ENCODE assay signal across 8 cellular contexts in the genomic region with DNA sequence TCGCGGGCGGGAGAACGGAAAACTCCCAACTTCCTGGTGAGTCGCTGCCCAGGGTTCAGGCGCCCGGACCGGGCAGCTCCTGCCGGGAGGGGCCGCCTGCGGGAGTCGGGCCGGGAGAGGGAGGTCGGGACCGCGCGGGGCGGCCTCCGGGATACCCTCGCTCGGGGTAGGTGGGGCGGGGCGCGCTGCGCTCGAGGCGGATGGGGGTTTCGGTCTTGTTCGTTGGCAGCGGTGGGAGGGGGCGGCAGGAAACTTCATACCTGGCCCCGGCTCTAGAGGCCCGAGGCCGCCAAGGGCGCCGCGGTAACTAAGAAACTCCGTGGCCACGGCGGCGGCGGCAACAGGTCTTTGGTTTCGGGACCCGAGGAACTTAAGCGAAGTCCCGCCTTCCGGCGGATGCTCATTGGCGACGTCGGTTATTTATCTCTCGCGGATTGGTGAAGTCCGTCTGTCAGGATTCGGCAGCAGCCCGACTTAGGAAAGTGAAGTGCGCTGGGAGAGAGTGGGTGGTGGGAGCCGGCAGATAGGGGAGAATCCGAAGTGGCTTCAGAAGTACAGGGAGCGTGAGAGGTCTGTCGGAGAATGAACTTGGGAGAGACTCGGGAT. TPM values are rescaled to one million over a fixed set of nuclear protein-coding genes. Genes with fewer than 3 reads are reported as not detected.
A peak's percentile ranks its signal among the peaks of the same experiment; 100 is the strongest.
DNase-seq lines count a peak whose midpoint lies in the region; ATAC-seq, FAIRE-seq and TF ChIP-seq lines count a peak whose summit lies in the region.

No MANE protein-coding gene starts in this region.

- TF ChIP-seq CTCF in WTC11 (IDR thresholded peaks at IDR 0.05) (no peak), bronchial epithelial cell (IDR thresholded peaks at IDR 0.05; ENCODE audit: insufficient read depth, low read length, severe bottlenecking) (no peak)

- in situ Hi-C loops in ACHN (cut with HindIII; ENCODE audit: low pct_ligation_motif_present, low pct_unique_long_range_greater_than_20kb, low sequenced_read_pairs), result no loop called here

- H3K4me3 ChIP-seq in bronchial epithelial cell (ENCODE audit: low read depth, low read length) (peak overlapping the region; percentile 78), small intestine (ENCODE audit: low read depth in 1 of 2, low read length in 2 of 2) (peak overlapping the region; percentile 94 to 99)

- ATAC-seq in GM18868 (IDR thresholded peaks at IDR 0.05; ENCODE audit: unreplicated experiment) (peak; percentile 40), HG03139 (IDR thresholded peaks at IDR 0.05; ENCODE audit: unreplicated experiment) (peak; percentile 40), WTC11 (peak; percentile 60)

- no peaks in the 10 kb centered on the region for H3K27me3 ChIP-seq in bronchial epithelial cell (ENCODE audit: control insufficient read depth, insufficient read depth, low read length)
- H3K27me3 ChIP-seq in small intestine (ENCODE audit: control insufficient read depth in 2 of 2, insufficient read depth in 2 of 2, low read length in 2 of 2), result no peaks in the 10 kb centered on the region

- H3K9me3 Mint-ChIP-seq in WTC11, result no peaks in the 10 kb centered on the region

- DNase-seq in ACHN (peak; percentile 97), NCI-H2196 (lab: John Stamatoyannopoulos, UW; ENCODE audit: unreplicated experiment) (peak; percentile 88), WTC11 (ENCODE audit: low spot score) (peak; percentile 83), bronchial epithelial cell (ENCODE audit: low read depth) (peak; percentile 90), iPS-NIHi7 (ENCODE audit: extremely low spot score) (peak; percentile 81), small intestine (peak; percentile 92)

- FAIRE-seq in bronchial epithelial cell (lab: Jason Lieb, UNC), result no peak
- no peak for FAIRE-seq in small intestine (lab: Jason Lieb, UNC)

- CTCF ChIA-PET in WTC11 (lab: Charles Lee), result interaction anchor here (1.2 kb wide), 1 partner anchor 20 kb away, joined by 4 read pairs; no protein-coding TSS in a partner anchor

- peaks cover 50% of the 10 kb centered on the region for H3K4me1 Mint-ChIP-seq in WTC11

- peak overlapping the region; percentile 97 for H3K27ac Mint-ChIP-seq in WTC11

- no peaks in the 10 kb centered on the region for H3K9me3 ChIP-seq in small intestine (ENCODE audit: control insufficient read depth, low read depth)

- H3K27ac ChIP-seq in small intestine (ENCODE audit: low read depth in 1 of 2, low read length in 1 of 2), result peak overlapping the region; percentile 96 to 98

- peaks cover 0 to 5% of the 10 kb centered on the region in 2 donors for H3K4me1 ChIP-seq in small intestine (ENCODE audit: control insufficient read depth in 2 of 2, insufficient read depth in 1 of 2, low read depth in 1 of 2, low read length in 1 of 2)

- H3K27me3 Mint-ChIP-seq in WTC11 (ENCODE audit: low read depth), result no peaks in the 10 kb centered on the region

- POLR2A ChIA-PET in WTC11 (lab: Charles Lee), result interaction anchor here (1.0 kb wide), 1 partner anchor 42 kb away, joined by 4 read pairs; no protein-coding TSS in a partner anchor

- no peaks in the 10 kb centered on the region for H3K36me3 Mint-ChIP-seq in WTC11

- peak overlapping the region; percentile 90 for H3K4me3 Mint-ChIP-seq in WTC11

- 0 to 1% (median 1%) methylated on average over 47 to 62 of the region's 62 CpGs for WGBS in small intestine, 3 donors

- no peaks in the 10 kb centered on the region for H3K36me3 ChIP-seq in bronchial epithelial cell (ENCODE audit: control insufficient read depth, insufficient read depth, low read length)
- no peaks in the 10 kb centered on the region for H3K36me3 ChIP-seq in small intestine (ENCODE audit: control insufficient read depth in 2 of 2, insufficient read depth in 2 of 2, low read length in 2 of 2)

TF ChIP-seq in WTC11, 78 proteins besides CTCF, POLR2A, EP300 and RAD21:
- TF ChIP-seq MYBL2 (CRISPR knock-in tag; IDR thresholded peaks at IDR 0.05) (peak; percentile 32; the same call in 1 of the 2 replicates), CREB1 (CRISPR knock-in tag; IDR thresholded peaks at IDR 0.05) (no peak), TEAD1 (CRISPR knock-in tag; IDR thresholded peaks at IDR 0.05) (no peak), NFYB (CRISPR knock-in tag; conservative IDR thresholded peaks at IDR 0.05; ENCODE audit: low read depth) (peak; percentile 63), TCF7 (CRISPR knock-in tag; IDR thresholded peaks at IDR 0.05; ENCODE audit: low read depth) (0 out of 2 replicates have a peak, but pooled peaks have one; percentile 17), SMAD3 (CRISPR knock-in tag; IDR thresholded peaks at IDR 0.05; ENCODE audit: borderline replicate concordance) (no peak), ELF4 (CRISPR knock-in tag; IDR thresholded peaks at IDR 0.05; ENCODE audit: low read depth) (no peak), FOXK1 (CRISPR knock-in tag; IDR thresholded peaks at IDR 0.05) (peak; percentile 56; the same call in 1 of the 2 replicates), NFE2L1 (CRISPR knock-in tag; IDR thresholded peaks at IDR 0.05) (0 out of 2 replicates have a peak, but pooled peaks have one; percentile 44)
- TF ChIP-seq, protein P1, sequence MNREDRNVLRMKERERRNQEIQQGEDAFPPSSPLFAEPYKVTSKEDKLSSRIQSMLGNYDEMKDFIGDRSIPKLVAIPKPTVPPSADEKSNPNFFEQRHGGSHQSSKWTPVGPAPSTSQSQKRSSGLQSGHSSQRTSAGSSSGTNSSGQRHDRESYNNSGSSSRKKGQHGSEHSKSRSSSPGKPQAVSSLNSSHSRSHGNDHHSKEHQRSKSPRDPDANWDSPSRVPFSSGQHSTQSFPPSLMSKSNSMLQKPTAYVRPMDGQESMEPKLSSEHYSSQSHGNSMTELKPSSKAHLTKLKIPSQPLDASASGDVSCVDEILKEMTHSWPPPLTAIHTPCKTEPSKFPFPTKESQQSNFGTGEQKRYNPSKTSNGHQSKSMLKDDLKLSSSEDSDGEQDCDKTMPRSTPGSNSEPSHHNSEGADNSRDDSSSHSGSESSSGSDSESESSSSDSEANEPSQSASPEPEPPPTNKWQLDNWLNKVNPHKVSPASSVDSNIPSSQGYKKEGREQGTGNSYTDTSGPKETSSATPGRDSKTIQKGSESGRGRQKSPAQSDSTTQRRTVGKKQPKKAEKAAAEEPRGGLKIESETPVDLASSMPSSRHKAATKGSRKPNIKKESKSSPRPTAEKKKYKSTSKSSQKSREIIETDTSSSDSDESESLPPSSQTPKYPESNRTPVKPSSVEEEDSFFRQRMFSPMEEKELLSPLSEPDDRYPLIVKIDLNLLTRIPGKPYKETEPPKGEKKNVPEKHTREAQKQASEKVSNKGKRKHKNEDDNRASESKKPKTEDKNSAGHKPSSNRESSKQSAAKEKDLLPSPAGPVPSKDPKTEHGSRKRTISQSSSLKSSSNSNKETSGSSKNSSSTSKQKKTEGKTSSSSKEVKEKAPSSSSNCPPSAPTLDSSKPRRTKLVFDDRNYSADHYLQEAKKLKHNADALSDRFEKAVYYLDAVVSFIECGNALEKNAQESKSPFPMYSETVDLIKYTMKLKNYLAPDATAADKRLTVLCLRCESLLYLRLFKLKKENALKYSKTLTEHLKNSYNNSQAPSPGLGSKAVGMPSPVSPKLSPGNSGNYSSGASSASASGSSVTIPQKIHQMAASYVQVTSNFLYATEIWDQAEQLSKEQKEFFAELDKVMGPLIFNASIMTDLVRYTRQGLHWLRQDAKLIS (CRISPR knock-in tag; IDR thresholded peaks at IDR 0.05; ENCODE audit: borderline replicate concordance), result no peak
- TF ChIP-seq, protein P2, sequence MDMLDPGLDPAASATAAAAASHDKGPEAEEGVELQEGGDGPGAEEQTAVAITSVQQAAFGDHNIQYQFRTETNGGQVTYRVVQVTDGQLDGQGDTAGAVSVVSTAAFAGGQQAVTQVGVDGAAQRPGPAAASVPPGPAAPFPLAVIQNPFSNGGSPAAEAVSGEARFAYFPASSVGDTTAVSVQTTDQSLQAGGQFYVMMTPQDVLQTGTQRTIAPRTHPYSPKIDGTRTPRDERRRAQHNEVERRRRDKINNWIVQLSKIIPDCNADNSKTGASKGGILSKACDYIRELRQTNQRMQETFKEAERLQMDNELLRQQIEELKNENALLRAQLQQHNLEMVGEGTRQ (CRISPR knock-in tag; IDR thresholded peaks at IDR 0.05), result no peak
- TF ChIP-seq, protein P3, sequence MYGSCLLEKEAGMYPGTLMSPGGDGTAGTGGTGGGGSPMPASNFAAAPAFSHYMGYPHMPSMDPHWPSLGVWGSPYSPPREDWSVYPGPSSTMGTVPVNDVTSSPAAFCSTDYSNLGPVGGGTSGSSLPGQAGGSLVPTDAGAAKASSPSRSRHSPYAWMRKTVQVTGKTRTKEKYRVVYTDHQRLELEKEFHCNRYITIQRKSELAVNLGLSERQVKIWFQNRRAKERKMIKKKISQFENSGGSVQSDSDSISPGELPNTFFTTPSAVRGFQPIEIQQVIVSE (CRISPR knock-in tag; IDR thresholded peaks at IDR 0.05; ENCODE audit: borderline replicate concordance), result no peak
- TF ChIP-seq, protein P4, sequence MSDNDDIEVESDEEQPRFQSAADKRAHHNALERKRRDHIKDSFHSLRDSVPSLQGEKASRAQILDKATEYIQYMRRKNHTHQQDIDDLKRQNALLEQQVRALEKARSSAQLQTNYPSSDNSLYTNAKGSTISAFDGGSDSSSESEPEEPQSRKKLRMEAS (CRISPR knock-in tag; IDR thresholded peaks at IDR 0.05), result no peak
- TF ChIP-seq, protein P5, sequence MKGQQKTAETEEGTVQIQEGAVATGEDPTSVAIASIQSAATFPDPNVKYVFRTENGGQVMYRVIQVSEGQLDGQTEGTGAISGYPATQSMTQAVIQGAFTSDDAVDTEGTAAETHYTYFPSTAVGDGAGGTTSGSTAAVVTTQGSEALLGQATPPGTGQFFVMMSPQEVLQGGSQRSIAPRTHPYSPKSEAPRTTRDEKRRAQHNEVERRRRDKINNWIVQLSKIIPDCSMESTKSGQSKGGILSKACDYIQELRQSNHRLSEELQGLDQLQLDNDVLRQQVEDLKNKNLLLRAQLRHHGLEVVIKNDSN (CRISPR knock-in tag; IDR thresholded peaks at IDR 0.05), result no peak
TF ChIP-seq in WTC11: peak in this region for 5.

RNA-seq across cellular contexts. Expression of a gene that starts 0.5 kb away (rescaled TPM):
- total RNA-seq in WTC11 (2021) (10.3 to 13.3 TPM (median 11.3 TPM) in 3 replicates), bronchial epithelial cell (37.1 and 40.3 TPM in 2 replicates)
- 10 to 100 TPM; 14.9 to 29.1 (median 25.4) TPM for polyA plus RNA-seq in small intestine

Comparison
In these comparisons a context has a peak if more than half of its experiments do, and no peak if none do; other contexts are left out.
1. Peak in every context shown above with its lines: DNase-seq, ATAC-seq, H3K4me3 ChIP-seq and H3K27ac ChIP-seq.